In genomic region chr5:149424371-149425315, GRCh38 we compare ENCODE assay signal across 15 cellular contexts. TPM values are rescaled to one million over a fixed set of nuclear protein-coding genes. Genes with fewer than 3 reads are reported as not detected.
A peak's percentile ranks its signal among the peaks of the same experiment; 100 is the strongest.
DNase-seq lines count a peak whose midpoint lies in the region; TF ChIP-seq lines count a peak whose summit lies in the region.
"Had no signal": no experiment of that assay in that cellular context is flagged by ENCODE, and none has a peak within 500 bp of the region (broad histone marks: within the 10 kb centered on the region; RNA-seq: fewer than 3 reads in every experiment).

No MANE protein-coding gene starts in this region.

- H3K27me3 Mint-ChIP-seq in chondrocyte (ENCODE audit: low read depth): no peaks in the 10 kb centered on the region

- no peak overlapping the region for H3K4me3 ChIP-seq in H7 (ENCODE audit: insufficient read depth, low read depth, low read length)
- no peak overlapping the region for H3K4me3 ChIP-seq in skeletal muscle tissue (ENCODE audit: low read length in 3 of 3)

- peaks cover 13 to 37% (median 37%) of the 10 kb centered on the region in 3 donors for H3K4me1 ChIP-seq in skeletal muscle tissue (ENCODE audit: control insufficient read depth in 3 of 3, insufficient read depth in 3 of 3, low read length in 3 of 3)

- H3K36me3 Mint-ChIP-seq in chondrocyte (ENCODE audit: low read depth): peaks cover 76% of the 10 kb centered on the region
- H3K36me3 Mint-ChIP-seq: naive thymus-derived CD8-positive, alpha-beta T cell had no signal

- H3K27ac Mint-ChIP-seq in chondrocyte (ENCODE audit: unreplicated experiment): peak overlapping the region; percentile 96
- H3K27ac Mint-ChIP-seq: naive thymus-derived CD8-positive, alpha-beta T cell had no signal

- H3K4me3 Mint-ChIP-seq in chondrocyte (ENCODE audit: unreplicated experiment): peak overlapping the region; percentile 49
- H3K4me3 Mint-ChIP-seq: naive thymus-derived CD8-positive, alpha-beta T cell had no signal

- peak overlapping the region in 1 of 3 donors; percentile 25 for H3K9ac ChIP-seq in skeletal muscle tissue (ENCODE audit: low read depth in 1 of 3, low read length in 3 of 3)

- no peak for TF ChIP-seq CTCF in chondrocyte (IDR thresholded peaks at IDR 0.05)

- no peaks in the 10 kb centered on the region for H3K9me3 ChIP-seq in skeletal muscle tissue (ENCODE audit: control insufficient read depth in 3 of 3, low read length in 3 of 3)

- H3K9me3 Mint-ChIP-seq in chondrocyte (ENCODE audit: low read depth): no peaks in the 10 kb centered on the region
- H3K9me3 Mint-ChIP-seq: naive thymus-derived CD8-positive, alpha-beta T cell had no signal

- H3K27me3 ChIP-seq in H7 (ENCODE audit: control insufficient read depth, insufficient read depth, low read length) (no peaks in the 10 kb centered on the region), skeletal muscle tissue (ENCODE audit: control insufficient read depth in 3 of 3, insufficient read depth in 3 of 3, low read length in 3 of 3) (no peaks in the 10 kb centered on the region)

- H3K4me1 Mint-ChIP-seq in chondrocyte (ENCODE audit: low read depth): peaks cover 90% of the 10 kb centered on the region

- DNase-seq in H7 (peak; percentile 90), chondrocyte (ENCODE audit: low spot score) (no peak), islet precursor cell (peak; percentile 87), hippocampal formation (lab: John Stamatoyannopoulos, UW) (no peak), HuH-7.5 (ENCODE audit: low spot score) (no peak)
- no peak for DNase-seq in activated CD4-positive, alpha-beta T cell treated with anti-CD3 and anti-CD28 coated beads, Interleukin-2, amount 50 U/mL, for 48 hours
- DNase-seq in activated CD8-positive, alpha-beta memory T cell treated with anti-CD3 and anti-CD28 coated beads, Interleukin-2, amount 50 U/mL, for 4 hours: no peak
- DNase-seq: activated T-cell treated with anti-CD3 and anti-CD28 coated beads for 4 hours; amygdala; KG1; naive thymus-derived CD8-positive, alpha-beta T cell; NCI-H1436 treated with DMSO at 0.1 percent for 48 hours; NCI-H526; SHP77 had no signal

- H3K36me3 ChIP-seq in H7 (replicated peaks; ENCODE audit: control insufficient read depth, insufficient read depth, low read length) (no peaks in the 10 kb centered on the region), skeletal muscle tissue (ENCODE audit: control insufficient read depth in 3 of 3, insufficient read depth in 3 of 3, low read length in 3 of 3) (peaks cover 0 to 6% (median 2%) of the 10 kb centered on the region in 3 donors)

- peak overlapping the region; percentile 79 for H3K27ac ChIP-seq in skeletal muscle tissue (ENCODE audit: low read depth, low read length)

RNA-seq across cellular contexts. Expression of gene IL17B, which starts 45.6 kb away (rescaled TPM):
- not detected in 2 replicates for total RNA-seq in H7 (2014; rRNA removed; shearing (Covaris generic))
- total RNA-seq in chondrocyte: 1.1 to 4.6 TPM (median 3.4 TPM) in 3 replicates
- 247 TPM for total RNA-seq in skeletal muscle tissue
- total RNA-seq: naive thymus-derived CD8-positive, alpha-beta T cell had no signal

Comparison
In these comparisons a context has a peak if more than half of its experiments do, and no peak if none do; other contexts are left out.
1. DNase-seq: peak in H7 (single experiment) and islet precursor cell (single experiment); none in chondrocyte (single experiment), hippocampal formation (0 of 2), HuH-7.5 (single experiment), activated CD4-positive, alpha-beta T cell treated with anti-CD3 and anti-CD28 coated beads, Interleukin-2, amount 50 U/mL, for 48 hours (0 of 2) and activated CD8-positive, alpha-beta memory T cell treated with anti-CD3 and anti-CD28 coated beads, Interleukin-2, amount 50 U/mL, for 4 hours (single experiment).
2. RNA of gene IL17B, which starts 45.6 kb away (total RNA-seq): 247 TPM in skeletal muscle tissue (single experiment); 1.1 to 4.6 TPM in chondrocyte and not detected in H7; every median in the first group is over 10 times any median in the second.